In the genomic region with DNA sequence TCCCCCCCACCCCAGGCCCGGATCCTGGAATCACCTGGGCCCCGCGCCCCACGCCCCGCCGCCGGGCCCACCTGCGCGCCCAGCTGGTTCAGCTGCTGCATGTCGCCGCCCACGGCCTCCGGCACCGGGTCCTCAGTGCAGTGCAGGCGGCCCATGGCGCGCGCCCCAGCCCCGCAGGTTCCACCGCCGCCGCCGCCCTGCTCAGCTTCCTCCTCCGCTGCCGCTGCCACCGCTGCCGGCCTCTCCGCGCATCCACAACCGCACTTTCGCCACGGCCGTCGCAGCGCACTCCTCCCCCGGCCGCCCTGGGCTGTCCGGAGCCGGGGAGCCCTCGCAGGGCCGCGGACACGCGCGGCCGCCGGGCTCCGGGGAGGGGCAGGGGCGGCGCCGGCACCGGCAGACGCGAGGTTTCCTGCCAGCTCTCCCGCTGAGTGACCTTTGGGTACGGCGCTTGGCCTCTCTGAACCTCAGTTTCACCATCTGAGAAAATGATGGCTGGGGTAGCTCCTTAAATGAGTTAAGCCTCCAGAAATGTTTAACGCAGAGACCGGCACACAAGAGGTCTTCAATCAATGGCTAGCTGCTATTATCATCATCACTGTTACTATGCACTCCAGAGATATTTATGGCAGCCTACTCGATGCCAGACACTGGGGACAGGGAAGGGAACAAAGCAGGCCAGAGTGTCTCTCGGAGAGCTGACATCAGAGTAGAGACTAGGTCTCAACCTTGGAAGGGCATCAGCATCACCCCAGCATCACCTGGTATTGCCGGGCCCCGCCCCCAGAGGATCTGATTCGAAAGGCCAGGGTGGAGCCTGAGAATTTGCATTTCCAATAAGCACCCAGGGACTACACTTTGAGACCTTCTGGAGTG, we compare ENCODE assay signal across 1 cellular context.
TF ChIP-seq lines count a peak whose summit lies in the region.

A gene (minus strand): TSS at position 231 of the 876 bp plus-strand sequence. CDS start 76 bp downstream, at position 155.

TF ChIP-seq in HepG2, 621 proteins besides CTCF, POLR2A, EP300 and RAD21 (continued from another document and continues in another):
- TF ChIP-seq, protein P1, sequence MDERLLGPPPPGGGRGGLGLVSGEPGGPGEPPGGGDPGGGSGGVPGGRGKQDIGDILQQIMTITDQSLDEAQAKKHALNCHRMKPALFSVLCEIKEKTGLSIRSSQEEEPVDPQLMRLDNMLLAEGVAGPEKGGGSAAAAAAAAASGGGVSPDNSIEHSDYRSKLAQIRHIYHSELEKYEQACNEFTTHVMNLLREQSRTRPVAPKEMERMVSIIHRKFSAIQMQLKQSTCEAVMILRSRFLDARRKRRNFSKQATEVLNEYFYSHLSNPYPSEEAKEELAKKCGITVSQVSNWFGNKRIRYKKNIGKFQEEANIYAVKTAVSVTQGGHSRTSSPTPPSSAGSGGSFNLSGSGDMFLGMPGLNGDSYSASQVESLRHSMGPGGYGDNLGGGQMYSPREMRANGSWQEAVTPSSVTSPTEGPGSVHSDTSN (CRISPR knock-in tag; IDR thresholded peaks at IDR 0.05): no peak
- no peak for TF ChIP-seq NFYC (CRISPR knock-in tag; IDR thresholded peaks at IDR 0.05)
- TF ChIP-seq, protein P2, sequence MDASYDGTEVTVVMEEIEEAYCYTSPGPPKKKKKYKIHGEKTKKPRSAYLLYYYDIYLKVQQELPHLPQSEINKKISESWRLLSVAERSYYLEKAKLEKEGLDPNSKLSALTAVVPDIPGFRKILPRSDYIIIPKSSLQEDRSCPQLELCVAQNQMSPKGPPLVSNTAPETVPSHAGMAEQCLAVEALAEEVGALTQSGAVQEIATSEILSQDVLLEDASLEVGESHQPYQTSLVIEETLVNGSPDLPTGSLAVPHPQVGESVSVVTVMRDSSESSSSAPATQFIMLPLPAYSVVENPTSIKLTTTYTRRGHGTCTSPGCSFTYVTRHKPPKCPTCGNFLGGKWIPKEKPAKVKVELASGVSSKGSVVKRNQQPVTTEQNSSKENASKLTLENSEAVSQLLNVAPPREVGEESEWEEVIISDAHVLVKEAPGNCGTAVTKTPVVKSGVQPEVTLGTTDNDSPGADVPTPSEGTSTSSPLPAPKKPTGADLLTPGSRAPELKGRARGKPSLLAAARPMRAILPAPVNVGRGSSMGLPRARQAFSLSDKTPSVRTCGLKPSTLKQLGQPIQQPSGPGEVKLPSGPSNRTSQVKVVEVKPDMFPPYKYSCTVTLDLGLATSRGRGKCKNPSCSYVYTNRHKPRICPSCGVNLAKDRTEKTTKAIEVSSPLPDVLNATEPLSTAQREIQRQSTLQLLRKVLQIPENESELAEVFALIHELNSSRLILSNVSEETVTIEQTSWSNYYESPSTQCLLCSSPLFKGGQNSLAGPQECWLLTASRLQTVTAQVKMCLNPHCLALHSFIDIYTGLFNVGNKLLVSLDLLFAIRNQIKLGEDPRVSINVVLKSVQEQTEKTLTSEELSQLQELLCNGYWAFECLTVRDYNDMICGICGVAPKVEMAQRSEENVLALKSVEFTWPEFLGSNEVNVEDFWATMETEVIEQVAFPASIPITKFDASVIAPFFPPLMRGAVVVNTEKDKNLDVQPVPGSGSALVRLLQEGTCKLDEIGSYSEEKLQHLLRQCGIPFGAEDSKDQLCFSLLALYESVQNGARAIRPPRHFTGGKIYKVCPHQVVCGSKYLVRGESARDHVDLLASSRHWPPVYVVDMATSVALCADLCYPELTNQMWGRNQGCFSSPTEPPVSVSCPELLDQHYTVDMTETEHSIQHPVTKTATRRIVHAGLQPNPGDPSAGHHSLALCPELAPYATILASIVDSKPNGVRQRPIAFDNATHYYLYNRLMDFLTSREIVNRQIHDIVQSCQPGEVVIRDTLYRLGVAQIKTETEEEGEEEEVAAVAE (CRISPR knock-in tag; IDR thresholded peaks at IDR 0.05; ENCODE audit: borderline replicate concordance): no peak
- no peak for TF ChIP-seq ISX (CRISPR knock-in tag; conservative IDR thresholded peaks at IDR 0.05)
- TF ChIP-seq MZF1 (CRISPR knock-in tag; IDR thresholded peaks at IDR 0.05; ENCODE audit: borderline replicate concordance): no peak
- no peak for TF ChIP-seq ZNF317 (CRISPR knock-in tag; IDR thresholded peaks at IDR 0.05)
- TF ChIP-seq HNF4G (IDR thresholded peaks at IDR 0.05; ENCODE audit: borderline replicate concordance, low read depth, low read length): no peak
- peak; percentile 32; the same call in 1 of the 2 replicates for TF ChIP-seq HNF4G (CRISPR knock-in tag; IDR thresholded peaks at IDR 0.05; ENCODE audit: borderline replicate concordance, low read depth)
- peak; percentile 94 for TF ChIP-seq ARNT2 (CRISPR knock-in tag; IDR thresholded peaks at IDR 0.05; ENCODE audit: low read depth)
- TF ChIP-seq MTF2 (CRISPR knock-in tag; IDR thresholded peaks at IDR 0.05; ENCODE audit: borderline replicate concordance): 0 out of 2 replicates have a peak, but pooled peaks have one; percentile 27
- TF ChIP-seq ERF (CRISPR knock-in tag; IDR thresholded peaks at IDR 0.05): peak; percentile 48; the same call in 1 of the 2 replicates
- TF ChIP-seq ZFP37 (CRISPR knock-in tag; IDR thresholded peaks at IDR 0.05; ENCODE audit: borderline replicate concordance): no peak
- TF ChIP-seq KDM1A (CRISPR knock-in tag; IDR thresholded peaks at IDR 0.05): no peak
- TF ChIP-seq, protein P3, sequence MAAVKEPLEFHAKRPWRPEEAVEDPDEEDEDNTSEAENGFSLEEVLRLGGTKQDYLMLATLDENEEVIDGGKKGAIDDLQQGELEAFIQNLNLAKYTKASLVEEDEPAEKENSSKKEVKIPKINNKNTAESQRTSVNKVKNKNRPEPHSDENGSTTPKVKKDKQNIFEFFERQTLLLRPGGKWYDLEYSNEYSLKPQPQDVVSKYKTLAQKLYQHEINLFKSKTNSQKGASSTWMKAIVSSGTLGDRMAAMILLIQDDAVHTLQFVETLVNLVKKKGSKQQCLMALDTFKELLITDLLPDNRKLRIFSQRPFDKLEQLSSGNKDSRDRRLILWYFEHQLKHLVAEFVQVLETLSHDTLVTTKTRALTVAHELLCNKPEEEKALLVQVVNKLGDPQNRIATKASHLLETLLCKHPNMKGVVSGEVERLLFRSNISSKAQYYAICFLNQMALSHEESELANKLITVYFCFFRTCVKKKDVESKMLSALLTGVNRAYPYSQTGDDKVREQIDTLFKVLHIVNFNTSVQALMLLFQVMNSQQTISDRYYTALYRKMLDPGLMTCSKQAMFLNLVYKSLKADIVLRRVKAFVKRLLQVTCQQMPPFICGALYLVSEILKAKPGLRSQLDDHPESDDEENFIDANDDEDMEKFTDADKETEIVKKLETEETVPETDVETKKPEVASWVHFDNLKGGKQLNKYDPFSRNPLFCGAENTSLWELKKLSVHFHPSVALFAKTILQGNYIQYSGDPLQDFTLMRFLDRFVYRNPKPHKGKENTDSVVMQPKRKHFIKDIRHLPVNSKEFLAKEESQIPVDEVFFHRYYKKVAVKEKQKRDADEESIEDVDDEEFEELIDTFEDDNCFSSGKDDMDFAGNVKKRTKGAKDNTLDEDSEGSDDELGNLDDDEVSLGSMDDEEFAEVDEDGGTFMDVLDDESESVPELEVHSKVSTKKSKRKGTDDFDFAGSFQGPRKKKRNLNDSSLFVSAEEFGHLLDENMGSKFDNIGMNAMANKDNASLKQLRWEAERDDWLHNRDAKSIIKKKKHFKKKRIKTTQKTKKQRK (IDR thresholded peaks at IDR 0.05; ENCODE audit: low read length): no peak
- no peak for TF ChIP-seq NCOR1 (IDR thresholded peaks at IDR 0.05; ENCODE audit: borderline replicate concordance, low read length)
- TF ChIP-seq RXRB (CRISPR knock-in tag; IDR thresholded peaks at IDR 0.05; ENCODE audit: borderline replicate concordance): no peak
- no peak for TF ChIP-seq NCOA1 (CRISPR knock-in tag; IDR thresholded peaks at IDR 0.05)
- TF ChIP-seq, protein P4, sequence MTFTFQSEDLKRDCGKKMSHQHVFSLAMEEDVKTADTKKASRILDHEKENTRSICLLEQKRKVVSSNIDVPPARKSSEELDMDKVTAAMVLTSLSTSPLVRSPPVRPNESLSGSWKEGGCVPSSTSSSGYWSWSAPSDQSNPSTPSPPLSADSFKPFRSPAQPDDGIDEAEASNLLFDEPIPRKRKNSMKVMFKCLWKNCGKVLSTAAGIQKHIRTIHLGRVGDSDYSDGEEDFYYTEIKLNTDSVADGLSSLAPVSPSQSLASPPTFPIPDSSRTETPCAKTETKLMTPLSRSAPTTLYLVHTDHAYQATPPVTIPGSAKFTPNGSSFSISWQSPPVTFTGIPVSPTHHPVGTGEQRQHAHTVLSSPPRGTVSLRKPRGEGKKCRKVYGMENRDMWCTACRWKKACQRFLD (CRISPR knock-in tag; IDR thresholded peaks at IDR 0.05; ENCODE audit: borderline replicate concordance): no peak
- TF ChIP-seq DPF2 (CRISPR knock-in tag; IDR thresholded peaks at IDR 0.05; ENCODE audit: borderline replicate concordance, low read depth): no peak
- TF ChIP-seq ATF7-NPFF (CRISPR knock-in tag; IDR thresholded peaks at IDR 0.05; ENCODE audit: low read depth): peak; percentile 92
- no peak for TF ChIP-seq U2AF2 (IDR thresholded peaks at IDR 0.05; ENCODE audit: low read depth, low read length)
- TF ChIP-seq ZNF773 (CRISPR knock-in tag; IDR thresholded peaks at IDR 0.05; ENCODE audit: borderline replicate concordance): peak; percentile 86; the same call in 1 of the 2 replicates
- no peak for TF ChIP-seq ZBTB20 (CRISPR knock-in tag; IDR thresholded peaks at IDR 0.05; ENCODE audit: borderline replicate concordance, low read depth)
- peak; percentile 97 for TF ChIP-seq ZNF768 (CRISPR knock-in tag; IDR thresholded peaks at IDR 0.05)
- no peak for TF ChIP-seq PHF21A (CRISPR knock-in tag; IDR thresholded peaks at IDR 0.05)
- TF ChIP-seq, protein P5, sequence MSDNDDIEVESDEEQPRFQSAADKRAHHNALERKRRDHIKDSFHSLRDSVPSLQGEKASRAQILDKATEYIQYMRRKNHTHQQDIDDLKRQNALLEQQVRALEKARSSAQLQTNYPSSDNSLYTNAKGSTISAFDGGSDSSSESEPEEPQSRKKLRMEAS (IDR thresholded peaks at IDR 0.05): peak; percentile 75
- TF ChIP-seq LCORL (IDR thresholded peaks at IDR 0.05): no peak
- no peak for TF ChIP-seq LCORL (CRISPR knock-in tag; IDR thresholded peaks at IDR 0.05)
- TF ChIP-seq, protein P6, sequence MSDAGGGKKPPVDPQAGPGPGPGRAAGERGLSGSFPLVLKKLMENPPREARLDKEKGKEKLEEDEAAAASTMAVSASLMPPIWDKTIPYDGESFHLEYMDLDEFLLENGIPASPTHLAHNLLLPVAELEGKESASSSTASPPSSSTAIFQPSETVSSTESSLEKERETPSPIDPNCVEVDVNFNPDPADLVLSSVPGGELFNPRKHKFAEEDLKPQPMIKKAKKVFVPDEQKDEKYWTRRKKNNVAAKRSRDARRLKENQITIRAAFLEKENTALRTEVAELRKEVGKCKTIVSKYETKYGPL (CRISPR knock-in tag; IDR thresholded peaks at IDR 0.05): peak; percentile 79; the same call in 1 of the 2 replicates
- TF ChIP-seq, protein P7, sequence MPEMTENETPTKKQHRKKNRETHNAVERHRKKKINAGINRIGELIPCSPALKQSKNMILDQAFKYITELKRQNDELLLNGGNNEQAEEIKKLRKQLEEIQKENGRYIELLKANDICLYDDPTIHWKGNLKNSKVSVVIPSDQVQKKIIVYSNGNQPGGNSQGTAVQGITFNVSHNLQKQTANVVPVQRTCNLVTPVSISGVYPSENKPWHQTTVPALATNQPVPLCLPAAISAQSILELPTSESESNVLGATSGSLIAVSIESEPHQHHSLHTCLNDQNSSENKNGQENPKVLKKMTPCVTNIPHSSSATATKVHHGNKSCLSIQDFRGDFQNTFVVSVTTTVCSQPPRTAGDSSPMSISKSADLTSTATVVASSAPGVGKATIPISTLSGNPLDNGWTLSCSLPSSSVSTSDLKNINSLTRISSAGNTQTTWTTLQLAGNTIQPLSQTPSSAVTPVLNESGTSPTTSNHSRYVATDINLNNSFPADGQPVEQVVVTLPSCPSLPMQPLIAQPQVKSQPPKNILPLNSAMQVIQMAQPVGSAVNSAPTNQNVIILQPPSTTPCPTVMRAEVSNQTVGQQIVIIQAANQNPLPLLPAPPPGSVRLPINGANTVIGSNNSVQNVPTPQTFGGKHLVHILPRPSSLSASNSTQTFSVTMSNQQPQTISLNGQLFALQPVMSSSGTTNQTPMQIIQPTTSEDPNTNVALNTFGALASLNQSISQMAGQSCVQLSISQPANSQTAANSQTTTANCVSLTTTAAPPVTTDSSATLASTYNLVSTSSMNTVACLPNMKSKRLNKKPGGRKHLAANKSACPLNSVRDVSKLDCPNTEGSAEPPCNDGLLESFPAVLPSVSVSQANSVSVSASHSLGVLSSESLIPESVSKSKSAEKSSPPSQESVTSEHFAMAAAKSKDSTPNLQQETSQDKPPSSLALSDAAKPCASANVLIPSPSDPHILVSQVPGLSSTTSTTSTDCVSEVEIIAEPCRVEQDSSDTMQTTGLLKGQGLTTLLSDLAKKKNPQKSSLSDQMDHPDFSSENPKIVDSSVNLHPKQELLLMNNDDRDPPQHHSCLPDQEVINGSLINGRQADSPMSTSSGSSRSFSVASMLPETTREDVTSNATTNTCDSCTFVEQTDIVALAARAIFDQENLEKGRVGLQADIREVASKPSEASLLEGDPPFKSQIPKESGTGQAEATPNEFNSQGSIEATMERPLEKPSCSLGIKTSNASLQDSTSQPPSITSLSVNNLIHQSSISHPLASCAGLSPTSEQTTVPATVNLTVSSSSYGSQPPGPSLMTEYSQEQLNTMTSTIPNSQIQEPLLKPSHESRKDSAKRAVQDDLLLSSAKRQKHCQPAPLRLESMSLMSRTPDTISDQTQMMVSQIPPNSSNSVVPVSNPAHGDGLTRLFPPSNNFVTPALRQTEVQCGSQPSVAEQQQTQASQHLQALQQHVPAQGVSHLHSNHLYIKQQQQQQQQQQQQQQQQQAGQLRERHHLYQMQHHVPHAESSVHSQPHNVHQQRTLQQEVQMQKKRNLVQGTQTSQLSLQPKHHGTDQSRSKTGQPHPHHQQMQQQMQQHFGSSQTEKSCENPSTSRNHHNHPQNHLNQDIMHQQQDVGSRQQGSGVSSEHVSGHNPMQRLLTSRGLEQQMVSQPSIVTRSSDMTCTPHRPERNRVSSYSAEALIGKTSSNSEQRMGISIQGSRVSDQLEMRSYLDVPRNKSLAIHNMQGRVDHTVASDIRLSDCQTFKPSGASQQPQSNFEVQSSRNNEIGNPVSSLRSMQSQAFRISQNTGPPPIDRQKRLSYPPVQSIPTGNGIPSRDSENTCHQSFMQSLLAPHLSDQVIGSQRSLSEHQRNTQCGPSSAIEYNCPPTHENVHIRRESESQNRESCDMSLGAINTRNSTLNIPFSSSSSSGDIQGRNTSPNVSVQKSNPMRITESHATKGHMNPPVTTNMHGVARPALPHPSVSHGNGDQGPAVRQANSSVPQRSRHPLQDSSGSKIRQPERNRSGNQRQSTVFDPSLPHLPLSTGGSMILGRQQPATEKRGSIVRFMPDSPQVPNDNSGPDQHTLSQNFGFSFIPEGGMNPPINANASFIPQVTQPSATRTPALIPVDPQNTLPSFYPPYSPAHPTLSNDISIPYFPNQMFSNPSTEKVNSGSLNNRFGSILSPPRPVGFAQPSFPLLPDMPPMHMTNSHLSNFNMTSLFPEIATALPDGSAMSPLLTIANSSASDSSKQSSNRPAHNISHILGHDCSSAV (CRISPR knock-in tag; IDR thresholded peaks at IDR 0.05; ENCODE audit: borderline replicate concordance): no peak
- TF ChIP-seq RARG (CRISPR knock-in tag; IDR thresholded peaks at IDR 0.05; ENCODE audit: low read depth): no peak
- no peak for TF ChIP-seq ZNF75D (CRISPR knock-in tag; IDR thresholded peaks at IDR 0.05; ENCODE audit: borderline replicate concordance)
- peak; percentile 86; the same call in 1 of the 2 replicates for TF ChIP-seq ZNF556 (CRISPR knock-in tag; IDR thresholded peaks at IDR 0.05; ENCODE audit: borderline replicate concordance)
- no peak for TF ChIP-seq NFATC3 (CRISPR knock-in tag; IDR thresholded peaks at IDR 0.05)
- TF ChIP-seq ZNF83 (CRISPR knock-in tag; IDR thresholded peaks at IDR 0.05; ENCODE audit: borderline replicate concordance): no peak
- TF ChIP-seq POLR2AphosphoS2 (IDR thresholded peaks at IDR 0.05; ENCODE audit: low read depth, low read length): no peak
- TF ChIP-seq ZNF781 (CRISPR knock-in tag; IDR thresholded peaks at IDR 0.05; ENCODE audit: borderline replicate concordance, not compliant biosample characterization): no peak
